23 cellular contexts compared by ENCODE assay signal in the genomic region with DNA sequence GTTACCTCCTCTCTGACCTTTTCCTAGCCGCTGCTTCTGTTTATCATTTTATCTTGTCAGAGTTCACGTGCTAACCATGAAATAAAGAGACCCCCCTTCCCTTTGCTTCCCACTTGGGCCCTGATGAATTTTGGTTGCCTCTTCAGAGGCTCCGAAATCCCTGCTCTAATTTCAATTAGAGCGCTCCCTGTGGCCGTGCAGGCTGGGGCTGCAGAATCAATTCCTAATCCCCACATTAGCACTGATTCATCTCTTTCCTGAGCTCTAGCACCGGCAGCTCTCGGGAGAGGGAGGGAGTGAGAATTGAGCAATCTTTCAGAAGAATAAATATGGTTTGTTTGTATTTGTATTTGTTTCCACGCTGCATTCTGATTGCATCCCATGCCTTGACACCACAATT.
"Had no signal": no experiment of that assay in that cellular context is flagged by ENCODE, and none has a peak within 500 bp of the region (broad histone marks: within the 10 kb centered on the region; RNA-seq: fewer than 3 reads in every experiment).

No MANE protein-coding gene starts in this region.

- H3K27ac ChIP-seq: epithelial cell of prostate, gastrocnemius medialis, prostate gland, right atrium auricular region, testis, tibial artery had no signal

- H3K36me3 Mint-ChIP-seq: naive thymus-derived CD4-positive, alpha-beta T cell; stimulated activated memory B cell treated with anti-CD40 and anti-IgM and Interleukin-4, amounts not matched to agents 10 μg/mL and 1 μg/mL and 100 μg/mL, for 72 hours; type B pancreatic cell had no signal

- H3K9me3 ChIP-seq: gastrocnemius medialis, prostate gland, right atrium auricular region, testis, tibial artery had no signal

- H3K4me1 ChIP-seq: gastrocnemius medialis, prostate gland, right atrium auricular region, testis, tibial artery had no signal

- DNase-seq: dorsolateral prefrontal cortex; effector CD4-positive, alpha-beta T cell; foreskin fibroblast; gastrocnemius medialis; kidney; mesenchymal stem cell; midbrain; naive thymus-derived CD4-positive, alpha-beta T cell; nucleus accumbens; stimulated activated CD4-positive, alpha-beta T cell treated with anti-CD3 and anti-CD28 coated beads, Interleukin-4, amount 100 ng/mL, for 4 hours; stimulated activated naive CD8-positive, alpha-beta T cell treated with anti-CD3 and anti-CD28 coated beads, Interleukin-15, Interleukin-2, amounts not matched to agents 100 U/mL and 50 U/mL, for 24 hours; substantia nigra; testis; tibial artery had no signal

- ATAC-seq: esophagus mucosa; gastrocnemius medialis; left lobe of liver; sciatic nerve; stimulated activated memory B cell treated with anti-CD40 and anti-IgM and Interleukin-4, amounts not matched to agents 10 μg/mL and 1 μg/mL and 100 μg/mL, for 72 hours; stimulated activated naive CD8-positive, alpha-beta T cell treated with anti-CD3 and anti-CD28 coated beads, Interleukin-15, Interleukin-2, amounts not matched to agents 100 U/mL and 50 U/mL, for 24 hours had no signal

- H3K9me3 Mint-ChIP-seq: nephron, type B pancreatic cell had no signal

- H3K4me3 Mint-ChIP-seq: naive thymus-derived CD4-positive, alpha-beta T cell; nephron; stimulated activated memory B cell treated with anti-CD40 and anti-IgM and Interleukin-4, amounts not matched to agents 10 μg/mL and 1 μg/mL and 100 μg/mL, for 72 hours; type B pancreatic cell had no signal

- H3K27ac Mint-ChIP-seq: naive thymus-derived CD4-positive, alpha-beta T cell; nephron; stimulated activated memory B cell treated with anti-CD40 and anti-IgM and Interleukin-4, amounts not matched to agents 10 μg/mL and 1 μg/mL and 100 μg/mL, for 72 hours; type B pancreatic cell had no signal

- H3K4me1 Mint-ChIP-seq: naive thymus-derived CD4-positive, alpha-beta T cell; nephron; stimulated activated memory B cell treated with anti-CD40 and anti-IgM and Interleukin-4, amounts not matched to agents 10 μg/mL and 1 μg/mL and 100 μg/mL, for 72 hours had no signal

- H3K27me3 Mint-ChIP-seq: stimulated activated memory B cell treated with anti-CD40 and anti-IgM and Interleukin-4, amounts not matched to agents 10 μg/mL and 1 μg/mL and 100 μg/mL, for 72 hours had no signal

- H3K27me3 ChIP-seq: gastrocnemius medialis, right atrium auricular region, testis, tibial artery had no signal
